Comparison of ENCODE assay signal across 8 cellular contexts in the genomic region with DNA sequence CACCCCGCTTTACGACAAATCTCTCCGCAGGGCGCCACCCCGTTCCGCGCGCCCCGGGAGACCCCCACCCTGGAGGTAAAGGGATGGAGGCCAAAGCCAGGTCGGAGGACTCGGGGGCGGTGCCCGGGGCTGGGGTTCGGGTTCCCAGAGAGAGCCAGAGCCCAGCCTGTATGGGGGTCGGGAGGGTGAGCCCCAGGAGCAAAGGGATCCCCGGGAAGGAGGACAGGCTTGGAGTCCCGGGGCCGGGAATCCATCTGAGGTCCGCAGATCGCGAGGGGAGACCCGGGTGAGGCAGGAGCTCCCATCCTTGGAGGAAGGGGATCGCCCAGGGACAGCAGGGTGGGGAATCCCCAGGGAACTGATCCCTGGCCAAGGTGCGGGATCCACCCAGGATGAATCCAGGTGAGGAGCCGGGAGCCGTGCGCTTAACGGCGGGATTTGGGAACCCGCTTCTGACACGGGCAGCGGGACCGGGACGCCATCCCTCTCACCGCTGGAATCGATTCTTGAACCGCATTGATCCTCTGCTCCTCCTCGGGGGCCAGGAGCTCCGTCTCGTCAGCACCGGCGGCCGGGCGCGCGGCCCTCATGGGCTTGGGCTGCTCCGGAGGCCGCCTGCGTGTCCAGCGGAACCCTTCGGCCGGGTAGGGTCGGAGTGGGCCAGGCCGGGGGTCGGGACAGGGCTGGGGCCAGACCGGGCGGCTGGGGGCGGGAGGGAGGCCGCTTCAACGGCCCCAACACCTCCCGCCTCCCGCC. TPM values are rescaled to one million over a fixed set of nuclear protein-coding genes. Genes with fewer than 3 reads are reported as not detected.
DNase-seq lines count a peak whose midpoint lies in the region; ATAC-seq and TF ChIP-seq lines count a peak whose summit lies in the region.

A gene with protein sequence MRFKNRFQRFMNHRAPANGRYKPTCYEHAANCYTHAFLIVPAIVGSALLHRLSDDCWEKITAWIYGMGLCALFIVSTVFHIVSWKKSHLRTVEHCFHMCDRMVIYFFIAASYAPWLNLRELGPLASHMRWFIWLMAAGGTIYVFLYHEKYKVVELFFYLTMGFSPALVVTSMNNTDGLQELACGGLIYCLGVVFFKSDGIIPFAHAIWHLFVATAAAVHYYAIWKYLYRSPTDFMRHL (minus strand): TSS at position 657 of the 756 bp plus-strand sequence. CDS start 140 bp downstream, at position 517.

- DNase-seq in A172 (ENCODE audit: low spot score), result peak; percentile 9
- peak; percentile 17 for DNase-seq in OCI-LY7 (ENCODE audit: low spot score)
- peak; percentile 63 for DNase-seq in mammary epithelial cell
- peak in 2 of 3 experiments; percentile 4 to 13 for DNase-seq in stimulated activated CD4-positive, alpha-beta T cell treated with anti-CD3 and anti-CD28 coated beads, TNF-alpha, amount 100 ng/mL, for 4 hours (ENCODE audit: low read depth in 3 of 3)
- no peak for DNase-seq in NCI-H2029 treated with DMSO at 0.1 percent for 48 hours (lab: John Stamatoyannopoulos, UW)

- H3K27me3 ChIP-seq in mammary epithelial cell (ENCODE audit: insufficient read depth, low read length) (no peaks in the 10 kb centered on the region), layer of hippocampus (ENCODE audit: control insufficient read depth, insufficient read depth, low read length) (no peaks in the 10 kb centered on the region)

- H3K4me1 ChIP-seq in OCI-LY7 (ENCODE audit: insufficient read depth, low read length, poor library complexity, severe bottlenecking) (peaks cover 83% of the 10 kb centered on the region), mammary epithelial cell (ENCODE audit: insufficient read depth, low read length) (peaks cover 10% of the 10 kb centered on the region)

- peak within 1 kb of the TSS; percentile 86 for H3K27ac ChIP-seq in OCI-LY7 (ENCODE audit: low read depth, low read length, poor library complexity, severe bottlenecking)
- peak within 1 kb of the TSS; percentile 89 for H3K27ac ChIP-seq in mammary epithelial cell (ENCODE audit: insufficient read depth, low read depth, low read length)
- peak within 1 kb of the TSS; percentile 82 for H3K27ac ChIP-seq in layer of hippocampus (ENCODE audit: low read depth, low read length)

- peak within 1 kb of the TSS; percentile 79 for H3K9ac ChIP-seq in mammary epithelial cell (ENCODE audit: insufficient read depth, low read length)

- H3K79me2 ChIP-seq in OCI-LY7 (ENCODE audit: insufficient read depth, low read depth, low read length) (peaks cover 53% of the 10 kb centered on the region), mammary epithelial cell (ENCODE audit: insufficient read depth, low read length) (peaks cover 24% of the 10 kb centered on the region)

- BruUV-seq in OCI-LY7 (replicated peaks; lab: Mats Ljungman, UMichigan) (no TSS peak), mammary epithelial cell (replicated peaks; lab: Mats Ljungman, UMichigan) (TSS peak; percentile 27)

- H3K9me3 ChIP-seq in OCI-LY7 (ENCODE audit: low read length) (no peaks in the 10 kb centered on the region), mammary epithelial cell (replicated peaks; ENCODE audit: insufficient read depth, low read length) (no peaks in the 10 kb centered on the region)

- H3K36me3 ChIP-seq in OCI-LY7 (ENCODE audit: insufficient read depth, low read length), result peaks cover 34% of the 10 kb centered on the region
- no peaks in the 10 kb centered on the region for H3K36me3 ChIP-seq in mammary epithelial cell (ENCODE audit: insufficient read depth, low read length)

- CTCF ChIA-PET in OCI-LY7 (lab: Charles Lee; ENCODE audit: unreplicated experiment), result no interaction called here
- CTCF ChIA-PET in mammary epithelial cell (lab: Charles Lee; ENCODE audit: low non-redundant PET), result interaction anchor here (0.6 kb wide), 3 partner anchors 93 to 520 kb away, joined by 3 to 5 read pairs (median 4); no protein-coding TSS in a partner anchor

- peak within 1 kb of the TSS; percentile 99 for H3K4me3 ChIP-seq in OCI-LY7 (ENCODE audit: low read depth, low read length, poor library complexity, severe bottlenecking)
- H3K4me3 ChIP-seq in mammary epithelial cell (replicated peaks in 1 of 3; ENCODE audit: insufficient read depth in 1 of 3, low read depth in 2 of 3, low read length in 3 of 3), result peak within 1 kb of the TSS; percentile 84 to 92 (median 85)

- H3K4me2 ChIP-seq in OCI-LY7 (ENCODE audit: low read length) (peak within 1 kb of the TSS; percentile 94), mammary epithelial cell (ENCODE audit: insufficient read depth, low read depth, low read length) (peak within 1 kb of the TSS; percentile 98)

- POLR2A ChIA-PET in OCI-LY7 (lab: Charles Lee), result interaction anchor here (0.9 to 1.1 kb wide), 2 partner anchors 43 to 45 kb away, joined by 4 read pairs; no protein-coding TSS in a partner anchor

- 4% methylated on average over 4 of the region's 62 CpGs for WGBS in mammary epithelial cell (ENCODE audit: low coverage, missing lambda C conversion rate)

- dilution Hi-C loops in mammary epithelial cell (cut with HindIII; ENCODE audit: low sequenced_read_pairs), result no loop called here

- peak; percentile 29 for ATAC-seq in GM18502 (IDR thresholded peaks at IDR 0.05; ENCODE audit: poor library complexity, unreplicated experiment)
- ATAC-seq in HG02943 (IDR thresholded peaks at IDR 0.05; ENCODE audit: low read depth, unreplicated experiment), result peak; percentile 26

- H2AFZ ChIP-seq in OCI-LY7 (ENCODE audit: low read length), result peak within 1 kb of the TSS; percentile 14; the same call in 1 of the 2 replicates
- peak within 1 kb of the TSS; percentile 98 for H2AFZ ChIP-seq in mammary epithelial cell (ENCODE audit: low read depth, low read length)

- no peaks in the 10 kb centered on the region for H3K9me2 ChIP-seq in OCI-LY7 (ENCODE audit: insufficient read depth, low read length)

- TF ChIP-seq CTCF in OCI-LY7 (conservative IDR thresholded peaks at IDR 0.05; ENCODE audit: low read length) (no peak), mammary epithelial cell (conservative IDR thresholded peaks at IDR 0.05 in 1 of 2, IDR thresholded peaks at IDR 0.05 in 1 of 2; ENCODE audit: extremely low read depth in 1 of 2, insufficient read depth in 1 of 2, low read depth in 1 of 2, low read length in 2 of 2) (no peak)

- in situ Hi-C loops in mammary epithelial cell (cut with MboI; ENCODE audit: low sequenced_read_pairs in 2 of 2), result no loop called here

- intact Hi-C loops in OCI-LY7 (cut with micrococcal nuclease; ENCODE audit: unreplicated experiment) (loop anchor here (2.0 to 10.0 kb wide), 5 partner anchors 15 to 1411 kb away; a partner anchor contains a TSS), mammary epithelial cell (cut with micrococcal nuclease) (loop anchor here (5.0 kb wide), 2 partner anchors 36 to 64 kb away; no protein-coding TSS in a partner anchor)

- H4K20me1 ChIP-seq in OCI-LY7 (ENCODE audit: insufficient read depth, low read length) (peaks cover 22% of the 10 kb centered on the region), mammary epithelial cell (ENCODE audit: insufficient read depth, low read length) (no peaks in the 10 kb centered on the region)

RNA-seq across cellular contexts. Expression of the gene that starts here (rescaled TPM):
- total RNA-seq in A172 (2014; rRNA removed; shearing (Covaris generic)), result 7.6 and 14.0 TPM in 2 replicates
- 41.4 and 42.7 TPM in 2 replicates for total RNA-seq in OCI-LY7 (2014; rRNA removed; shearing (Covaris generic))
- total RNA-seq in OCI-LY7 (2022), result 43.8 and 48.4 TPM in 2 replicates
- 1 to 10 TPM; 7.8 to 9.0 TPM for total RNA-seq in mammary epithelial cell
- polyA plus RNA-seq in mammary epithelial cell, result 4.3 TPM
- 1.9 TPM for polyA minus RNA-seq in mammary epithelial cell
